Comparison of ENCODE assay signal across 1 cellular context in the genomic region with DNA sequence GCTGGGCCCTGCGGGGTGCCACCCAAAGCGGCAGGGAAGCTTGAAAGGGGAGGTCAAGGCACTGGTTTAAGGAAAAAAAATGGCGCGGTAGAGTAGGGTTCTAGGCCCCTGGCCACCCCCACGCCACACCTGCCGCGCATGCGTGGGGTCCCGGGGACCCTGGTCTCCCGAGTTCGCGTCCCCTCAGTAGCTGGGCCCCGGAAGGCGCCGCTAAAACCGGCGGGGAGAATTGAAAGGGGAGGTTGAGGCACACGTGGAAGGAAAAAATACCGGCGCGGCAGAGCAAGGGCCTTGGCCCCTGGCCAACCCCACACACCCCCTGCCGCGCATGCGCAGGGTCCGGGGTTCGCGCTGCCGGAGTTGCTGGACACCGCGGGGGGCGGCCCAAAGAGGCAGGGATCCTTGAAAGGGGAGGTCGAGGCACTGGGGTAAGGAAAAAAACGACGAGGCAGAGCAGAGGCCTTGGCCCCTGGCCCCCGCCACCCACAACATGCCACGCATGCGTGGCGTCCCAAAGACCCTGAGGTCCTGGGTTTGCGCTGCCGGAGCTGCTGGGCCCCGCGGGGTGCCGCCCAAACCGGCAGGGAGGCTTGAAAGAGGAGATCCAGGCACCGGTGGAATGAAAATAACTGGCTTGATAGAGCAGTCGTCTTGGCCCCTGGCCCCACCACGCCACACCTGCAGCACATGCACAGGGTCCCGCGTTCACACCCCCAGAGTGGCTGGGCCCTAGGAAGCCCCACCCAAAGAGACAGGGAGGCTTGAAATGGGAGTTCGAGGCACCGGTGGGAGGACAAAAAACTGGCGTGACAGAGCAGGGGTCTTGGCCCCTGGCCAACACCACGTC.
TF ChIP-seq lines count a peak whose summit lies in the region.

No MANE protein-coding gene starts in this region.

TF ChIP-seq in K562, 482 proteins besides CTCF, POLR2A, EP300 and RAD21 (continued from another document and continues in another):
- TF ChIP-seq, protein P1, sequence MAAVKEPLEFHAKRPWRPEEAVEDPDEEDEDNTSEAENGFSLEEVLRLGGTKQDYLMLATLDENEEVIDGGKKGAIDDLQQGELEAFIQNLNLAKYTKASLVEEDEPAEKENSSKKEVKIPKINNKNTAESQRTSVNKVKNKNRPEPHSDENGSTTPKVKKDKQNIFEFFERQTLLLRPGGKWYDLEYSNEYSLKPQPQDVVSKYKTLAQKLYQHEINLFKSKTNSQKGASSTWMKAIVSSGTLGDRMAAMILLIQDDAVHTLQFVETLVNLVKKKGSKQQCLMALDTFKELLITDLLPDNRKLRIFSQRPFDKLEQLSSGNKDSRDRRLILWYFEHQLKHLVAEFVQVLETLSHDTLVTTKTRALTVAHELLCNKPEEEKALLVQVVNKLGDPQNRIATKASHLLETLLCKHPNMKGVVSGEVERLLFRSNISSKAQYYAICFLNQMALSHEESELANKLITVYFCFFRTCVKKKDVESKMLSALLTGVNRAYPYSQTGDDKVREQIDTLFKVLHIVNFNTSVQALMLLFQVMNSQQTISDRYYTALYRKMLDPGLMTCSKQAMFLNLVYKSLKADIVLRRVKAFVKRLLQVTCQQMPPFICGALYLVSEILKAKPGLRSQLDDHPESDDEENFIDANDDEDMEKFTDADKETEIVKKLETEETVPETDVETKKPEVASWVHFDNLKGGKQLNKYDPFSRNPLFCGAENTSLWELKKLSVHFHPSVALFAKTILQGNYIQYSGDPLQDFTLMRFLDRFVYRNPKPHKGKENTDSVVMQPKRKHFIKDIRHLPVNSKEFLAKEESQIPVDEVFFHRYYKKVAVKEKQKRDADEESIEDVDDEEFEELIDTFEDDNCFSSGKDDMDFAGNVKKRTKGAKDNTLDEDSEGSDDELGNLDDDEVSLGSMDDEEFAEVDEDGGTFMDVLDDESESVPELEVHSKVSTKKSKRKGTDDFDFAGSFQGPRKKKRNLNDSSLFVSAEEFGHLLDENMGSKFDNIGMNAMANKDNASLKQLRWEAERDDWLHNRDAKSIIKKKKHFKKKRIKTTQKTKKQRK (IDR thresholded peaks at IDR 0.05; ENCODE audit: borderline replicate concordance, low read depth, low read length), result no peak
- TF ChIP-seq, protein P2, sequence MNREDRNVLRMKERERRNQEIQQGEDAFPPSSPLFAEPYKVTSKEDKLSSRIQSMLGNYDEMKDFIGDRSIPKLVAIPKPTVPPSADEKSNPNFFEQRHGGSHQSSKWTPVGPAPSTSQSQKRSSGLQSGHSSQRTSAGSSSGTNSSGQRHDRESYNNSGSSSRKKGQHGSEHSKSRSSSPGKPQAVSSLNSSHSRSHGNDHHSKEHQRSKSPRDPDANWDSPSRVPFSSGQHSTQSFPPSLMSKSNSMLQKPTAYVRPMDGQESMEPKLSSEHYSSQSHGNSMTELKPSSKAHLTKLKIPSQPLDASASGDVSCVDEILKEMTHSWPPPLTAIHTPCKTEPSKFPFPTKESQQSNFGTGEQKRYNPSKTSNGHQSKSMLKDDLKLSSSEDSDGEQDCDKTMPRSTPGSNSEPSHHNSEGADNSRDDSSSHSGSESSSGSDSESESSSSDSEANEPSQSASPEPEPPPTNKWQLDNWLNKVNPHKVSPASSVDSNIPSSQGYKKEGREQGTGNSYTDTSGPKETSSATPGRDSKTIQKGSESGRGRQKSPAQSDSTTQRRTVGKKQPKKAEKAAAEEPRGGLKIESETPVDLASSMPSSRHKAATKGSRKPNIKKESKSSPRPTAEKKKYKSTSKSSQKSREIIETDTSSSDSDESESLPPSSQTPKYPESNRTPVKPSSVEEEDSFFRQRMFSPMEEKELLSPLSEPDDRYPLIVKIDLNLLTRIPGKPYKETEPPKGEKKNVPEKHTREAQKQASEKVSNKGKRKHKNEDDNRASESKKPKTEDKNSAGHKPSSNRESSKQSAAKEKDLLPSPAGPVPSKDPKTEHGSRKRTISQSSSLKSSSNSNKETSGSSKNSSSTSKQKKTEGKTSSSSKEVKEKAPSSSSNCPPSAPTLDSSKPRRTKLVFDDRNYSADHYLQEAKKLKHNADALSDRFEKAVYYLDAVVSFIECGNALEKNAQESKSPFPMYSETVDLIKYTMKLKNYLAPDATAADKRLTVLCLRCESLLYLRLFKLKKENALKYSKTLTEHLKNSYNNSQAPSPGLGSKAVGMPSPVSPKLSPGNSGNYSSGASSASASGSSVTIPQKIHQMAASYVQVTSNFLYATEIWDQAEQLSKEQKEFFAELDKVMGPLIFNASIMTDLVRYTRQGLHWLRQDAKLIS (CRISPR knock-in tag; IDR thresholded peaks at IDR 0.05), result no peak
- no peak for TF ChIP-seq ZKSCAN8 (CRISPR knock-in tag; IDR thresholded peaks at IDR 0.05)
- TF ChIP-seq ZNF431 (CRISPR knock-in tag; IDR thresholded peaks at IDR 0.05), result no peak
- TF ChIP-seq SAP30 (IDR thresholded peaks at IDR 0.05; ENCODE audit: borderline replicate concordance, insufficient read depth, low read depth, low read length, poor library complexity, severe bottlenecking), result no peak
- TF ChIP-seq ZNF224 (CRISPR knock-in tag; IDR thresholded peaks at IDR 0.05), result no peak
- TF ChIP-seq SIX5 (IDR thresholded peaks at IDR 0.05; ENCODE audit: borderline replicate concordance in 1 of 2, insufficient read depth in 1 of 2, low read depth in 1 of 2, low read length in 2 of 2), result no peak
- TF ChIP-seq SAFB (IDR thresholded peaks at IDR 0.05; ENCODE audit: borderline replicate concordance, low read depth, low read length), result peak; percentile 70; the same call in 1 of the 2 replicates
- no peak for TF ChIP-seq MXI1 (IDR thresholded peaks at IDR 0.05; ENCODE audit: low read depth, low read length)
- TF ChIP-seq, protein P3, sequence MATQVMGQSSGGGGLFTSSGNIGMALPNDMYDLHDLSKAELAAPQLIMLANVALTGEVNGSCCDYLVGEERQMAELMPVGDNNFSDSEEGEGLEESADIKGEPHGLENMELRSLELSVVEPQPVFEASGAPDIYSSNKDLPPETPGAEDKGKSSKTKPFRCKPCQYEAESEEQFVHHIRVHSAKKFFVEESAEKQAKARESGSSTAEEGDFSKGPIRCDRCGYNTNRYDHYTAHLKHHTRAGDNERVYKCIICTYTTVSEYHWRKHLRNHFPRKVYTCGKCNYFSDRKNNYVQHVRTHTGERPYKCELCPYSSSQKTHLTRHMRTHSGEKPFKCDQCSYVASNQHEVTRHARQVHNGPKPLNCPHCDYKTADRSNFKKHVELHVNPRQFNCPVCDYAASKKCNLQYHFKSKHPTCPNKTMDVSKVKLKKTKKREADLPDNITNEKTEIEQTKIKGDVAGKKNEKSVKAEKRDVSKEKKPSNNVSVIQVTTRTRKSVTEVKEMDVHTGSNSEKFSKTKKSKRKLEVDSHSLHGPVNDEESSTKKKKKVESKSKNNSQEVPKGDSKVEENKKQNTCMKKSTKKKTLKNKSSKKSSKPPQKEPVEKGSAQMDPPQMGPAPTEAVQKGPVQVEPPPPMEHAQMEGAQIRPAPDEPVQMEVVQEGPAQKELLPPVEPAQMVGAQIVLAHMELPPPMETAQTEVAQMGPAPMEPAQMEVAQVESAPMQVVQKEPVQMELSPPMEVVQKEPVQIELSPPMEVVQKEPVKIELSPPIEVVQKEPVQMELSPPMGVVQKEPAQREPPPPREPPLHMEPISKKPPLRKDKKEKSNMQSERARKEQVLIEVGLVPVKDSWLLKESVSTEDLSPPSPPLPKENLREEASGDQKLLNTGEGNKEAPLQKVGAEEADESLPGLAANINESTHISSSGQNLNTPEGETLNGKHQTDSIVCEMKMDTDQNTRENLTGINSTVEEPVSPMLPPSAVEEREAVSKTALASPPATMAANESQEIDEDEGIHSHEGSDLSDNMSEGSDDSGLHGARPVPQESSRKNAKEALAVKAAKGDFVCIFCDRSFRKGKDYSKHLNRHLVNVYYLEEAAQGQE (CRISPR knock-in tag; IDR thresholded peaks at IDR 0.05; ENCODE audit: low read depth), result no peak
- no peak for TF ChIP-seq ZNF24 (IDR thresholded peaks at IDR 0.05)
- TF ChIP-seq, protein P4, sequence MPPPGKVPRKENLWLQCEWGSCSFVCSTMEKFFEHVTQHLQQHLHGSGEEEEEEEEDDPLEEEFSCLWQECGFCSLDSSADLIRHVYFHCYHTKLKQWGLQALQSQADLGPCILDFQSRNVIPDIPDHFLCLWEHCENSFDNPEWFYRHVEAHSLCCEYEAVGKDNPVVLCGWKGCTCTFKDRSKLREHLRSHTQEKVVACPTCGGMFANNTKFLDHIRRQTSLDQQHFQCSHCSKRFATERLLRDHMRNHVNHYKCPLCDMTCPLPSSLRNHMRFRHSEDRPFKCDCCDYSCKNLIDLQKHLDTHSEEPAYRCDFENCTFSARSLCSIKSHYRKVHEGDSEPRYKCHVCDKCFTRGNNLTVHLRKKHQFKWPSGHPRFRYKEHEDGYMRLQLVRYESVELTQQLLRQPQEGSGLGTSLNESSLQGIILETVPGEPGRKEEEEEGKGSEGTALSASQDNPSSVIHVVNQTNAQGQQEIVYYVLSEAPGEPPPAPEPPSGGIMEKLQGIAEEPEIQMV (tag; conservative IDR thresholded peaks at IDR 0.05; ENCODE audit: low read depth), result no peak
- TF ChIP-seq, protein P5, sequence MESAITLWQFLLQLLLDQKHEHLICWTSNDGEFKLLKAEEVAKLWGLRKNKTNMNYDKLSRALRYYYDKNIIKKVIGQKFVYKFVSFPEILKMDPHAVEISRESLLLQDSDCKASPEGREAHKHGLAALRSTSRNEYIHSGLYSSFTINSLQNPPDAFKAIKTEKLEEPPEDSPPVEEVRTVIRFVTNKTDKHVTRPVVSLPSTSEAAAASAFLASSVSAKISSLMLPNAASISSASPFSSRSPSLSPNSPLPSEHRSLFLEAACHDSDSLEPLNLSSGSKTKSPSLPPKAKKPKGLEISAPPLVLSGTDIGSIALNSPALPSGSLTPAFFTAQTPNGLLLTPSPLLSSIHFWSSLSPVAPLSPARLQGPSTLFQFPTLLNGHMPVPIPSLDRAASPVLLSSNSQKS (CRISPR knock-in tag; IDR thresholded peaks at IDR 0.05), result no peak
- TF ChIP-seq KLF10 (CRISPR knock-in tag; IDR thresholded peaks at IDR 0.05), result no peak
- TF ChIP-seq XRCC3 (IDR thresholded peaks at IDR 0.05), result no peak
- TF ChIP-seq, protein P6, sequence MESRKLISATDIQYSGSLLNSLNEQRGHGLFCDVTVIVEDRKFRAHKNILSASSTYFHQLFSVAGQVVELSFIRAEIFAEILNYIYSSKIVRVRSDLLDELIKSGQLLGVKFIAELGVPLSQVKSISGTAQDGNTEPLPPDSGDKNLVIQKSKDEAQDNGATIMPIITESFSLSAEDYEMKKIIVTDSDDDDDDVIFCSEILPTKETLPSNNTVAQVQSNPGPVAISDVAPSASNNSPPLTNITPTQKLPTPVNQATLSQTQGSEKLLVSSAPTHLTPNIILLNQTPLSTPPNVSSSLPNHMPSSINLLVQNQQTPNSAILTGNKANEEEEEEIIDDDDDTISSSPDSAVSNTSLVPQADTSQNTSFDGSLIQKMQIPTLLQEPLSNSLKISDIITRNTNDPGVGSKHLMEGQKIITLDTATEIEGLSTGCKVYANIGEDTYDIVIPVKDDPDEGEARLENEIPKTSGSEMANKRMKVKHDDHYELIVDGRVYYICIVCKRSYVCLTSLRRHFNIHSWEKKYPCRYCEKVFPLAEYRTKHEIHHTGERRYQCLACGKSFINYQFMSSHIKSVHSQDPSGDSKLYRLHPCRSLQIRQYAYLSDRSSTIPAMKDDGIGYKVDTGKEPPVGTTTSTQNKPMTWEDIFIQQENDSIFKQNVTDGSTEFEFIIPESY (CRISPR knock-in tag; IDR thresholded peaks at IDR 0.05), result no peak
- 0 out of 4 replicates have a peak, but pooled peaks of 1 of the 2 experiments have one; percentile 4 for TF ChIP-seq HDAC1 (IDR thresholded peaks at IDR 0.05)
- no peak for TF ChIP-seq ZZZ3 (IDR thresholded peaks at IDR 0.05)
- no peak for TF ChIP-seq JUND (IDR thresholded peaks at IDR 0.05; ENCODE audit: borderline replicate concordance, low read depth, low read length)
- TF ChIP-seq JUND (tag; IDR thresholded peaks at IDR 0.05; ENCODE audit: borderline replicate concordance, low read depth, low read length), result no peak
- no peak for TF ChIP-seq DIDO1 (tag; IDR thresholded peaks at IDR 0.05; ENCODE audit: low read depth)
- TF ChIP-seq MIER1 (IDR thresholded peaks at IDR 0.05; ENCODE audit: low read depth), result no peak
- TF ChIP-seq ZNF551 (CRISPR knock-in tag; IDR thresholded peaks at IDR 0.05), result no peak
- TF ChIP-seq PCBP1 (IDR thresholded peaks at IDR 0.05; ENCODE audit: low read depth, low read length, poor library complexity, severe bottlenecking), result no peak
- peak; percentile 63 for TF ChIP-seq POLR2G (IDR thresholded peaks at IDR 0.05; ENCODE audit: low read depth, low read length)
- no peak for TF ChIP-seq LARP7 (IDR thresholded peaks at IDR 0.05)
- TF ChIP-seq TBL1XR1 (IDR thresholded peaks at IDR 0.05; ENCODE audit: low read length in 2 of 2), result no peak
- TF ChIP-seq MYC (IDR thresholded peaks at IDR 0.05; ENCODE audit: low read depth, low read length), result no peak
- no peak for TF ChIP-seq MYC (CRISPR knock-in tag; IDR thresholded peaks at IDR 0.05; ENCODE audit: borderline replicate concordance, low read depth)
- TF ChIP-seq ZNF282 (CRISPR knock-in tag; IDR thresholded peaks at IDR 0.05), result no peak
- TF ChIP-seq YY1 (IDR thresholded peaks at IDR 0.05; ENCODE audit: borderline replicate concordance in 1 of 3, control insufficient read depth in 1 of 3, extremely low read depth in 1 of 3, insufficient read depth in 3 of 3, insufficient read length in 1 of 3, insufficient replicate concordance in 2 of 3, low read depth in 1 of 3, low read length in 2 of 3), result peak in 1 of 3 experiments; percentile 58
- no peak for TF ChIP-seq GABPA (tag; conservative IDR thresholded peaks at IDR 0.05; ENCODE audit: low read depth)
- TF ChIP-seq HDAC6 (IDR thresholded peaks at IDR 0.05; ENCODE audit: low read depth, low read length), result no peak
- no peak for TF ChIP-seq WHSC1 (IDR thresholded peaks at IDR 0.05; ENCODE audit: low read length)
- TF ChIP-seq CBFA2T2 (conservative IDR thresholded peaks at IDR 0.05), result no peak
- no peak for TF ChIP-seq ZNF408 (CRISPR knock-in tag; IDR thresholded peaks at IDR 0.05; ENCODE audit: low read depth)
- no peak for TF ChIP-seq BHLHE40 (IDR thresholded peaks at IDR 0.05; ENCODE audit: low read length)
- TF ChIP-seq, protein P7, sequence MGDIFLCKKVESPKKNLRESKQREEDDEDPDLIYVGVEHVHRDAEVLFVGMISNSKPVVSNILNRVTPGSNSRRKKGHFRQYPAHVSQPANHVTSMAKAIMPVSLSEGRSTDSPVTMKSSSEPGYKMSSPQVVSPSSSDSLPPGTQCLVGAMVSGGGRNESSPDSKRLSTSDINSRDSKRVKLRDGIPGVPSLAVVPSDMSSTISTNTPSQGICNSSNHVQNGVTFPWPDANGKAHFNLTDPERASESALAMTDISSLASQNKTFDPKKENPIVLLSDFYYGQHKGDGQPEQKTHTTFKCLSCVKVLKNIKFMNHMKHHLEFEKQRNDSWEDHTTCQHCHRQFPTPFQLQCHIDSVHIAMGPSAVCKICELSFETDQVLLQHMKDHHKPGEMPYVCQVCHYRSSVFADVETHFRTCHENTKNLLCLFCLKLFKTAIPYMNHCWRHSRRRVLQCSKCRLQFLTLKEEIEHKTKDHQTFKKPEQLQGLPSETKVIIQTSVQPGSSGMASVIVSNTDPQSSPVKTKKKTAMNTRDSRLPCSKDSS (IDR thresholded peaks at IDR 0.05; ENCODE audit: low read depth, partially characterized antibody), result no peak
